In the genomic region with DNA sequence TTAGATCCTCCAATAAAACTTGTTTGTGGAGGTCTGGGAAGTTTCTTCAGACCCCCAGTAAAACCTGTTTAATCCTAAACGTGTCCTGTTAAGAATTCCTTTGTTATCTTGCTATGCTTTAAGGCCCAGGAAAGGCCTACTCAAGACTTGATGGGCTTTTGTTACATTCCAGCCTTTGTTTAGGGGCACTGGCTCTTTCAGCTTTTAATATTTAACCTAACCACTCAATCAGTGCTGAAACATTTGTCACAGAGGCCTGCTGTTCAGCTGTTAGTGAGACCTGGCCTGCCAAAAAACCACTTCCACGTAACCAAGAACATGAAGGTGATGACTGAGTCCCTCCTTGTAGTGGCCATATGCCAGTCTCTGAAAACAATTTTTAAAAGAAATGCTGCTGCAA, we compare ENCODE assay signal across 26 cellular contexts. TPM values are rescaled to one million over a fixed set of nuclear protein-coding genes. Genes with fewer than 3 reads are reported as not detected.
DNase-seq lines count a peak whose midpoint lies in the region; ATAC-seq and TF ChIP-seq lines count a peak whose summit lies in the region.
"Had no signal": no experiment of that assay in that cellular context is flagged by ENCODE, and none has a peak within 500 bp of the region (broad histone marks: within the 10 kb centered on the region; RNA-seq: fewer than 3 reads in every experiment).

No MANE protein-coding gene starts in this region.

- H3K27me3 ChIP-seq in cardiac muscle cell (no peaks in the 10 kb centered on the region), body of pancreas (no peaks in the 10 kb centered on the region), lower lobe of right lung (ENCODE audit: low read depth) (no peaks in the 10 kb centered on the region), stomach (no peaks in the 10 kb centered on the region)
- H3K27me3 ChIP-seq: BE2C, right atrium auricular region, spleen, suprapubic skin had no signal

- H3K4me1 ChIP-seq in cardiac muscle cell (ENCODE audit: low read depth): peaks cover 8% of the 10 kb centered on the region
- H3K4me1 ChIP-seq in body of pancreas: peaks cover 10% of the 10 kb centered on the region
- no peaks in the 10 kb centered on the region for H3K4me1 ChIP-seq in lower lobe of right lung
- H3K4me1 ChIP-seq in stomach: no peaks in the 10 kb centered on the region
- H3K4me1 ChIP-seq: A549, right atrium auricular region, spleen, suprapubic skin had no signal

- no peak overlapping the region for H3K4me3 ChIP-seq in cardiac muscle cell
- H3K4me3 ChIP-seq in body of pancreas: no peak overlapping the region
- H3K4me3 ChIP-seq in lower lobe of right lung: no peak overlapping the region
- no peak overlapping the region for H3K4me3 ChIP-seq in foreskin fibroblast (ENCODE audit: low read depth in 1 of 2, low read length in 2 of 2)
- no peak overlapping the region for H3K4me3 ChIP-seq in stomach
- H3K4me3 ChIP-seq: A549, right atrium auricular region, spleen, suprapubic skin had no signal

- no peak for TF ChIP-seq EP300 in stomach (IDR thresholded peaks at IDR 0.05)

- DNase-seq in cardiac muscle cell (ENCODE audit: low read depth in 1 of 2, low spot score in 1 of 2) (peak in 1 of 2 donors; percentile 39), Right ventricle myocardium superior (no peak), body of pancreas (peak in 3 of 4 donors; percentile 9 to 31 (median 24)), lower lobe of right lung (no peak), foreskin fibroblast (no peak), stomach (no peak)
- no peak for DNase-seq in activated naive CD4-positive, alpha-beta T cell (lab: John Stamatoyannopoulos, UW)
- DNase-seq in activated naive CD4-positive, alpha-beta T cell treated with Interleukin-2 at 50 U/mL for 16 hours: no peak
- DNase-seq: activated T-cell treated with anti-CD3 and anti-CD28 coated beads, Interleukin-2, amount 50 U/mL, for 24 hours; amniotic stem cell; BE2C; DMS79 treated with DMSO at 0.1 percent for 48 hours; H9; naive B cell; NCI-H1105 treated with DMSO at 0.1 percent for 48 hours; NCI-H2081 treated with DMSO at 0.1 percent for 48 hours; NCI-H526; spleen; stimulated activated CD4-positive, alpha-beta T cell treated with anti-CD3 and anti-CD28 coated beads, Interleukin-2, amount 100 ng/mL, for 48 hours; T-helper 17 cell had no signal

- TF ChIP-seq POLR2A in body of pancreas (IDR thresholded peaks at IDR 0.05) (no peak), stomach (IDR thresholded peaks at IDR 0.05) (no peak)

- ATAC-seq in Right ventricle myocardium superior (ENCODE audit: poor library complexity) (no peak), body of pancreas (peak; percentile 33), lower lobe of right lung (peak; percentile 77 to 78)
- ATAC-seq: A549; stimulated activated effector memory CD8-positive, alpha-beta T cell treated with anti-CD3 and anti-CD28 coated beads, Interleukin-12 subunit alpha, Interleukin-12 subunit beta, amount 100 ng/mL, for 72 hours; T-helper 17 cell had no signal

- H3K36me3 ChIP-seq in cardiac muscle cell: no peaks in the 10 kb centered on the region
- H3K36me3 ChIP-seq in body of pancreas (replicated peaks in 1 of 2; ENCODE audit: insufficient read depth in 1 of 2, low read depth in 2 of 2): no peaks in the 10 kb centered on the region
- peaks cover 4% of the 10 kb centered on the region for H3K36me3 ChIP-seq in lower lobe of right lung
- H3K36me3 ChIP-seq in stomach: no peaks in the 10 kb centered on the region
- H3K36me3 ChIP-seq: right atrium auricular region, suprapubic skin had no signal

- H3K27ac ChIP-seq in cardiac muscle cell: peak overlapping the region; percentile 63
- H3K27ac ChIP-seq in body of pancreas: peak overlapping the region in 2 of 4 donors; percentile 21 to 37
- no peak overlapping the region for H3K27ac ChIP-seq in lower lobe of right lung
- H3K27ac ChIP-seq in stomach: no peak overlapping the region
- H3K27ac ChIP-seq: A549, right atrium auricular region, spleen, suprapubic skin had no signal

- H3K9me3 ChIP-seq in cardiac muscle cell (ENCODE audit: low read depth) (no peaks in the 10 kb centered on the region), body of pancreas (no peaks in the 10 kb centered on the region), lower lobe of right lung (no peaks in the 10 kb centered on the region), stomach (no peaks in the 10 kb centered on the region)
- H3K9me3 ChIP-seq: A549, BE2C, right atrium auricular region, spleen, suprapubic skin had no signal

- intact Hi-C loops in Right ventricle myocardium superior (cut with DNase I) (no loop called here), body of pancreas (cut with DNase I) (no loop called here), lower lobe of right lung (cut with DNase I) (no loop called here), stomach (cut with DNase I; ENCODE audit: low total_unique reads) (no loop called here)

- WGBS in body of pancreas, 2 donors: 38 to 41% methylated on average over 2 of the region's 2 CpGs
- WGBS in stomach, 5 donors: 21 to 50% (median 33%) methylated on average over 2 of the region's 2 CpGs

- TF ChIP-seq CTCF in cardiac muscle cell (IDR thresholded peaks at IDR 0.05; ENCODE audit: low read depth, low read length) (no peak), body of pancreas (IDR thresholded peaks at IDR 0.05) (no peak), lower lobe of right lung (IDR thresholded peaks at IDR 0.05) (no peak), foreskin fibroblast (IDR thresholded peaks at IDR 0.05; ENCODE audit: low read depth, low read length) (no peak), stomach (IDR thresholded peaks at IDR 0.05) (no peak)

RNA-seq across cellular contexts. Expression of gene PCDH17, which starts 41.7 kb away (rescaled TPM):
- total RNA-seq in cardiac muscle cell (9.6 and 11.1 TPM in 2 replicates), Right ventricle myocardium superior (2.2 TPM), body of pancreas (10 to 100 TPM in 1 of 2 donors, 1 to 10 TPM in 1; 6.0 to 21.8 TPM), lower lobe of right lung (40.9 TPM), stomach (10 to 100 TPM in 1 of 5 donors, 1 to 10 TPM in 3, under 1 TPM in 1; 0.89 to 14.0 (median 7.1) TPM)
- polyA plus RNA-seq in cardiac muscle cell (0.86 and 1.4 TPM in 2 replicates), stomach (under 1 TPM; 0.35 to 0.76 (median 0.62) TPM)
- total RNA-seq: activated CD8-positive, alpha-beta memory T cell treated with anti-CD3 and anti-CD28 coated beads for 36 hours had no signal
- polyA plus RNA-seq: IgD-negative memory B cell had no signal

Comparison
In these comparisons a context has a peak if more than half of its experiments do, and no peak if none do; other contexts are left out.
1. DNase-seq: peak in body of pancreas (3 of 4); none in Right ventricle myocardium superior (single experiment), lower lobe of right lung (single experiment), foreskin fibroblast (0 of 2), activated naive CD4-positive, alpha-beta T cell (0 of 4), activated naive CD4-positive, alpha-beta T cell treated with Interleukin-2 at 50 U/mL for 16 hours (single experiment) and stomach (single experiment).